ENCODE assay signal across 25 cellular contexts in genomic region chr9:28155067-28155466, GRCh38.
DNase-seq lines count a peak whose midpoint lies in the region; ATAC-seq, FAIRE-seq and TF ChIP-seq lines count a peak whose summit lies in the region.
"Had no signal": no experiment of that assay in that cellular context is flagged by ENCODE, and none has a peak within 500 bp of the region (broad histone marks: within the 10 kb centered on the region; RNA-seq: fewer than 3 reads in every experiment).

No MANE protein-coding gene starts in this region.

- no peaks in the 10 kb centered on the region for H3K36me3 ChIP-seq in astrocyte (ENCODE audit: insufficient read depth, low read length)
- H3K36me3 ChIP-seq: BLaER1 treated with 17β-estradiol and CSF1 and Interleukin-3, amounts not matched to agents 10 nM and 100 nM; breast epithelium; esophagus muscularis mucosa had no signal

- H3K27me3 Mint-ChIP-seq in astrocyte (ENCODE audit: low read depth, unreplicated experiment): no peaks in the 10 kb centered on the region
- H3K27me3 Mint-ChIP-seq: effector memory CD8-positive, alpha-beta T cell had no signal

- no peaks in the 10 kb centered on the region for H3K27me3 ChIP-seq in astrocyte (ENCODE audit: insufficient read depth, low read length)
- H3K27me3 ChIP-seq: BLaER1 treated with 17β-estradiol and CSF1 and Interleukin-3, amounts not matched to agents 10 nM and 100 nM; breast epithelium; esophagus muscularis mucosa had no signal

- H3K4me1 ChIP-seq in astrocyte (ENCODE audit: insufficient read depth, low read length): no peaks in the 10 kb centered on the region
- H3K4me1 ChIP-seq: breast epithelium, esophagus muscularis mucosa had no signal

- H3K79me2 ChIP-seq in astrocyte (ENCODE audit: insufficient read depth, low read length): no peaks in the 10 kb centered on the region

- H3K9me3 ChIP-seq in astrocyte (ENCODE audit: insufficient read depth, low read depth, low read length): no peaks in the 10 kb centered on the region
- H3K9me3 ChIP-seq: breast epithelium, esophagus muscularis mucosa had no signal

- H3K36me3 Mint-ChIP-seq in astrocyte (ENCODE audit: low read depth, unreplicated experiment): no peaks in the 10 kb centered on the region

- peaks cover 7% of the 10 kb centered on the region for H3K9me3 Mint-ChIP-seq in astrocyte (ENCODE audit: unreplicated experiment)

- H3K27ac ChIP-seq in astrocyte (ENCODE audit: low read depth, low read length): no peak overlapping the region
- H3K27ac ChIP-seq: BLaER1 treated with 17β-estradiol and CSF1 and Interleukin-3, amounts not matched to agents 10 nM and 100 nM; breast epithelium; coronary artery; esophagus muscularis mucosa; SK-N-MC had no signal

- FAIRE-seq in D721Med (lab: Jason Lieb, UNC) (peak; percentile 16), astrocyte (lab: Jason Lieb, UNC) (no peak)
- FAIRE-seq: frontal cortex, GM12878 had no signal

- no peak overlapping the region for H3K4me3 ChIP-seq in astrocyte (ENCODE audit: insufficient read depth, low read depth, low read length)
- H3K4me3 ChIP-seq: BLaER1 treated with 17β-estradiol and CSF1 and Interleukin-3, amounts not matched to agents 10 nM and 100 nM; breast epithelium; coronary artery; esophagus muscularis mucosa; GM12878; SK-N-MC had no signal

- H3K4me1 Mint-ChIP-seq in astrocyte (ENCODE audit: low read depth, unreplicated experiment): peaks cover 7% of the 10 kb centered on the region

- no peak for TF ChIP-seq CTCF in D721Med (IDR thresholded peaks at IDR 0.05; ENCODE audit: insufficient read depth, missing control alignments)
- TF ChIP-seq CTCF in astrocyte (IDR thresholded peaks at IDR 0.05; ENCODE audit: insufficient read depth, low read depth, low read length): no peak

- no peaks in the 10 kb centered on the region for H4K20me1 ChIP-seq in astrocyte (ENCODE audit: insufficient read depth, low read length)
- H4K20me1 ChIP-seq: BLaER1 treated with 17β-estradiol and CSF1 and Interleukin-3, amounts not matched to agents 10 nM and 100 nM had no signal

- no peak overlapping the region for H3K9ac ChIP-seq in astrocyte (ENCODE audit: low read length)
- H3K9ac ChIP-seq: BLaER1 treated with 17β-estradiol and CSF1 and Interleukin-3, amounts not matched to agents 10 nM and 100 nM had no signal

- no peak overlapping the region for H2AFZ ChIP-seq in astrocyte (ENCODE audit: low read depth, low read length)

- ATAC-seq in GM18873 (IDR thresholded peaks at IDR 0.05; ENCODE audit: low FRiP score, unreplicated experiment): no peak
- ATAC-seq: activated CD8-positive, alpha-beta T cell treated with anti-CD3 and anti-CD28 coated beads, Interleukin-2, amount 10 ng/mL, durations not matched to agents 7 days and 5 days; effector memory CD8-positive, alpha-beta T cell; GM12878; left colon; sciatic nerve had no signal

- no peak overlapping the region for H3K4me3 Mint-ChIP-seq in astrocyte (ENCODE audit: unreplicated experiment)
- H3K4me3 Mint-ChIP-seq: activated CD8-positive, alpha-beta T cell treated with anti-CD3 and anti-CD28 coated beads, Interleukin-2, amount 10 ng/mL, durations not matched to agents 7 days and 5 days; effector memory CD8-positive, alpha-beta T cell had no signal

- peak overlapping the region; percentile 9 for H3K27ac Mint-ChIP-seq in astrocyte (ENCODE audit: unreplicated experiment)
- H3K27ac Mint-ChIP-seq: activated CD8-positive, alpha-beta T cell treated with anti-CD3 and anti-CD28 coated beads, Interleukin-2, amount 10 ng/mL, durations not matched to agents 7 days and 5 days; effector memory CD8-positive, alpha-beta T cell had no signal

- peak; percentile 4 for DNase-seq in A172 (ENCODE audit: low spot score)
- no peak for DNase-seq in D721Med (ENCODE audit: insufficient read length, low spot score)
- no peak for DNase-seq in astrocyte (ENCODE audit: low read depth)
- peak; percentile 7 for DNase-seq in iPS-NIHi11 (ENCODE audit: low spot score)
- DNase-seq in NCI-H774 (lab: John Stamatoyannopoulos, UW): no peak
- no peak for DNase-seq in HT-29 (ENCODE audit: low spot score)
- DNase-seq: activated CD8-positive, alpha-beta T cell treated with anti-CD3 and anti-CD28 coated beads, Interleukin-2, amount 10 ng/mL, durations not matched to agents 7 days and 5 days; activated gamma-delta T cell treated with Interleukin-2 at 50 U/mL for 16 hours; effector memory CD8-positive, alpha-beta T cell; EL; left colon; NCI-H1436 treated with DMSO at 0.1 percent for 48 hours; stimulated activated CD4-positive, alpha-beta T cell treated with anti-CD3 and anti-CD28 coated beads, Interleukin-12 subunit alpha, Interleukin-12 subunit beta, amount 100 ng/mL, for 4 hours; stimulated activated CD4-positive, alpha-beta T cell treated with anti-CD3 and anti-CD28 coated beads, Interleukin-4, amount 100 ng/mL, for 1 hour; T-helper 2 cell; trophoblast cell had no signal

- H3K4me2 ChIP-seq in astrocyte (ENCODE audit: low read length): no peak overlapping the region

Comparison
In these comparisons a context has a peak if more than half of its experiments do, and no peak if none do; other contexts are left out.
1. DNase-seq: peak in A172 (single experiment) and iPS-NIHi11 (single experiment); none in D721Med (single experiment), astrocyte (single experiment), NCI-H774 (single experiment) and HT-29 (single experiment).